In genomic region chr1:209844695-209845404, GRCh38 we compare ENCODE assay signal across 28 cellular contexts. TPM values are rescaled to one million over a fixed set of nuclear protein-coding genes. Genes with fewer than 3 reads are reported as not detected.
DNase-seq lines count a peak whose midpoint lies in the region; ATAC-seq, FAIRE-seq and TF ChIP-seq lines count a peak whose summit lies in the region.
"Had no signal": no experiment of that assay in that cellular context is flagged by ENCODE, and none has a peak within 500 bp of the region (broad histone marks: within the 10 kb centered on the region; RNA-seq: fewer than 3 reads in every experiment).

No MANE protein-coding gene starts in this region.

- H3K27ac ChIP-seq in HepG2 (ENCODE audit: extremely low read length, insufficient read depth, low read length), result no peak overlapping the region
- no peak overlapping the region for H3K27ac ChIP-seq in right lobe of liver
- no peak overlapping the region for H3K27ac ChIP-seq in esophagus muscularis mucosa (replicated peaks in 1 of 4)
- H3K27ac ChIP-seq: body of pancreas, C4-2B, heart left ventricle, parathyroid adenoma, SK-N-MC, suprapubic skin had no signal

- in situ Hi-C loops in HepG2 (cut with HindIII; ENCODE audit: extremely low pct_ligation_motif_present, low pct_unique_long_range_greater_than_20kb), result no loop called here

- no peaks in the 10 kb centered on the region for H4K20me1 ChIP-seq in HepG2 (ENCODE audit: insufficient read depth, low read length)

- no peak overlapping the region for H3K9ac ChIP-seq in HepG2 (ENCODE audit: insufficient read depth, low read depth, low read length)
- H3K9ac ChIP-seq: parathyroid adenoma had no signal

- no peak for TF ChIP-seq POLR2A in HepG2 (IDR thresholded peaks at IDR 0.05; ENCODE audit: insufficient read depth in 1 of 2, low read depth in 2 of 2, low read length in 2 of 2)
- no peak for TF ChIP-seq POLR2A in right lobe of liver (IDR thresholded peaks at IDR 0.05)
- TF ChIP-seq POLR2A in esophagus muscularis mucosa (IDR thresholded peaks at IDR 0.05; ENCODE audit: low read depth), result no peak

- no peak overlapping the region for H3K4me2 ChIP-seq in HepG2 (ENCODE audit: low read depth, low read length)

- no peak for TF ChIP-seq RAD21 in HepG2 (CRISPR knock-in tag; IDR thresholded peaks at IDR 0.05)

- CTCF ChIA-PET in HepG2 (lab: Yijun Ruan, JAX; ENCODE audit: low intra/inter-chr PET ratio, low total read pairs), result no interaction called here

- no peaks in the 10 kb centered on the region for H3K27me3 ChIP-seq in HepG2 (ENCODE audit: control insufficient read depth in 1 of 2, insufficient read depth in 2 of 2, low read length in 2 of 2)
- H3K27me3 ChIP-seq in right lobe of liver, result no peaks in the 10 kb centered on the region
- H3K27me3 ChIP-seq in esophagus muscularis mucosa, result no peaks in the 10 kb centered on the region
- H3K27me3 ChIP-seq: body of pancreas, heart left ventricle, suprapubic skin had no signal

- H3K27me3 Mint-ChIP-seq in activated T-cell treated with anti-CD3 and anti-CD28 coated beads, Interleukin-2, amount 50 U/mL, for 24 hours, result no peaks in the 10 kb centered on the region
- H3K27me3 Mint-ChIP-seq in stimulated activated naive CD8-positive, alpha-beta T cell treated with anti-CD3 and anti-CD28 coated beads, Interleukin-15, amount 100 ng/mL, for 72 hours, result no peaks in the 10 kb centered on the region
- H3K27me3 Mint-ChIP-seq: activated CD4-positive, alpha-beta T cell treated with anti-CD3 and anti-CD28 coated beads for 36 hours; activated naive CD8-positive, alpha-beta T cell treated with anti-CD3 and anti-CD28 coated beads, Interleukin-2, amount 10 ng/mL, durations not matched to agents 7 days and 5 days; stimulated activated memory B cell treated with anti-CD40 and anti-IgM and Interleukin-4, amounts not matched to agents 10 μg/mL and 1 μg/mL and 100 μg/mL, for 72 hours had no signal

- TF ChIP-seq EP300 in HepG2 (IDR thresholded peaks at IDR 0.05; ENCODE audit: low read depth in 2 of 2, low read length in 2 of 2) (no peak), HepG2 (CRISPR knock-in tag; IDR thresholded peaks at IDR 0.05; ENCODE audit: borderline replicate concordance) (no peak), esophagus muscularis mucosa (IDR thresholded peaks at IDR 0.05) (no peak)

- H3K27ac Mint-ChIP-seq in activated T-cell treated with anti-CD3 and anti-CD28 coated beads, Interleukin-2, amount 50 U/mL, for 24 hours, result no peak overlapping the region
- no peak overlapping the region for H3K27ac Mint-ChIP-seq in stimulated activated naive CD8-positive, alpha-beta T cell treated with anti-CD3 and anti-CD28 coated beads, Interleukin-15, amount 100 ng/mL, for 72 hours
- H3K27ac Mint-ChIP-seq: activated CD4-positive, alpha-beta T cell treated with anti-CD3 and anti-CD28 coated beads for 36 hours; activated CD8-positive, alpha-beta T cell treated with anti-CD3 and anti-CD28 coated beads, Interleukin-2, amount 10 ng/mL, durations not matched to agents 7 days and 5 days; activated naive CD8-positive, alpha-beta T cell treated with anti-CD3 and anti-CD28 coated beads, Interleukin-2, amount 10 ng/mL, durations not matched to agents 7 days and 5 days; stimulated activated memory B cell treated with anti-CD40 and anti-IgM and Interleukin-4, amounts not matched to agents 10 μg/mL and 1 μg/mL and 100 μg/mL, for 72 hours had no signal

- ATAC-seq in HepG2 (no peak), right lobe of liver (no peak), HG02885 (IDR thresholded peaks at IDR 0.05; ENCODE audit: poor library complexity, unreplicated experiment) (no peak)
- no peak for ATAC-seq in stimulated activated naive CD8-positive, alpha-beta T cell treated with anti-CD3 and anti-CD28 coated beads, Interleukin-15, amount 100 ng/mL, for 72 hours
- ATAC-seq: activated CD4-positive, alpha-beta T cell treated with anti-CD3 and anti-CD28 coated beads for 36 hours; activated CD8-positive, alpha-beta T cell treated with anti-CD3 and anti-CD28 coated beads, Interleukin-2, amount 10 ng/mL, durations not matched to agents 7 days and 5 days; body of pancreas; GM12878; stimulated activated memory B cell treated with anti-CD40 and anti-IgM and Interleukin-4, amounts not matched to agents 10 μg/mL and 1 μg/mL and 100 μg/mL, for 72 hours had no signal

- H3K36me3 Mint-ChIP-seq in activated T-cell treated with anti-CD3 and anti-CD28 coated beads, Interleukin-2, amount 50 U/mL, for 24 hours (ENCODE audit: low read depth), result peaks cover 96% of the 10 kb centered on the region

- H3K79me2 ChIP-seq in HepG2 (ENCODE audit: insufficient read depth, low read length), result no peaks in the 10 kb centered on the region
- H3K79me2 ChIP-seq: parathyroid adenoma had no signal

- TF ChIP-seq CTCF in HepG2 (CRISPR knock-in tag; IDR thresholded peaks at IDR 0.05), result no peak
- TF ChIP-seq CTCF in right lobe of liver (IDR thresholded peaks at IDR 0.05), result no peak
- TF ChIP-seq CTCF in esophagus muscularis mucosa (IDR thresholded peaks at IDR 0.05), result no peak

- no peak for DNase-seq in HepG2 (ENCODE audit: low spot score)
- DNase-seq in right lobe of liver, result no peak
- peak; percentile 52 for DNase-seq in NCI-H187 treated with DMSO at 0.1 percent for 48 hours (lab: John Stamatoyannopoulos, UW)
- DNase-seq in esophagus muscularis mucosa (ENCODE audit: extremely low spot score), result peak; percentile 50
- no peak for DNase-seq in activated T-cell treated with anti-CD3 and anti-CD28 coated beads, Interleukin-2, amount 50 U/mL, for 24 hours
- no peak for DNase-seq in stimulated activated naive CD8-positive, alpha-beta T cell treated with anti-CD3 and anti-CD28 coated beads, Interleukin-15, amount 100 ng/mL, for 72 hours
- no peak for DNase-seq in SW480 (ENCODE audit: low spot score)
- DNase-seq: activated CD4-positive, alpha-beta T cell treated with anti-CD3 and anti-CD28 coated beads for 36 hours; activated CD8-positive, alpha-beta T cell treated with anti-CD3 and anti-CD28 coated beads, Interleukin-2, amount 10 ng/mL, durations not matched to agents 7 days and 5 days; activated effector memory CD4-positive, alpha-beta T cell treated with anti-CD3 and anti-CD28 coated beads, Interleukin-2, amount 50 U/mL, for 16 hours; activated naive CD8-positive, alpha-beta T cell treated with anti-CD3 and anti-CD28 coated beads, Interleukin-2, amount 10 ng/mL, durations not matched to agents 7 days and 5 days; body of pancreas; foreskin fibroblast; heart left ventricle; Kasumi-1; NCI-H748 treated with DMSO at 0.1 percent for 48 hours; stimulated activated CD4-positive, alpha-beta T cell treated with anti-CD3 and anti-CD28 coated beads, Interleukin-4, amount 100 ng/mL, for 4 hours had no signal

- no peak overlapping the region for H3K4me3 Mint-ChIP-seq in activated T-cell treated with anti-CD3 and anti-CD28 coated beads, Interleukin-2, amount 50 U/mL, for 24 hours
- H3K4me3 Mint-ChIP-seq in stimulated activated naive CD8-positive, alpha-beta T cell treated with anti-CD3 and anti-CD28 coated beads, Interleukin-15, amount 100 ng/mL, for 72 hours, result no peak overlapping the region
- H3K4me3 Mint-ChIP-seq: activated CD4-positive, alpha-beta T cell treated with anti-CD3 and anti-CD28 coated beads for 36 hours; activated CD8-positive, alpha-beta T cell treated with anti-CD3 and anti-CD28 coated beads, Interleukin-2, amount 10 ng/mL, durations not matched to agents 7 days and 5 days; activated naive CD8-positive, alpha-beta T cell treated with anti-CD3 and anti-CD28 coated beads, Interleukin-2, amount 10 ng/mL, durations not matched to agents 7 days and 5 days; neural crest cell; stimulated activated memory B cell treated with anti-CD40 and anti-IgM and Interleukin-4, amounts not matched to agents 10 μg/mL and 1 μg/mL and 100 μg/mL, for 72 hours had no signal

- H3K4me3 ChIP-seq in HepG2 (replicated peaks in 1 of 3; ENCODE audit: insufficient read depth in 1 of 3, low read depth in 2 of 3, low read length in 3 of 3) (no peak overlapping the region), right lobe of liver (no peak overlapping the region), esophagus muscularis mucosa (no peak overlapping the region)
- H3K4me3 ChIP-seq: body of pancreas, GM12878, heart left ventricle, SK-N-MC, suprapubic skin had no signal

- POLR2A ChIA-PET in HepG2 (lab: Yijun Ruan, JAX), result no interaction called here

- no TSS peak for BruUV-seq in HepG2 (replicated peaks; lab: Mats Ljungman, UMichigan)

- H3K36me3 ChIP-seq in HepG2 (replicated peaks in 1 of 2; ENCODE audit: control insufficient read depth in 1 of 2, insufficient read depth in 2 of 2, low read length in 2 of 2) (peaks cover 23 to 74% of the 10 kb centered on the region in 2 experiments), right lobe of liver (peaks cover 0 to 59% (median 21%) of the 10 kb centered on the region in 4 donors), esophagus muscularis mucosa (peaks cover 45 to 97% (median 67%) of the 10 kb centered on the region in 4 donors)

- no peak overlapping the region for H2AFZ ChIP-seq in HepG2 (ENCODE audit: low read length)
- H2AFZ ChIP-seq: parathyroid adenoma had no signal

- H3K4me1 Mint-ChIP-seq in activated T-cell treated with anti-CD3 and anti-CD28 coated beads, Interleukin-2, amount 50 U/mL, for 24 hours (ENCODE audit: low read depth), result peaks cover 18% of the 10 kb centered on the region
- peaks cover 23% of the 10 kb centered on the region for H3K4me1 Mint-ChIP-seq in stimulated activated naive CD8-positive, alpha-beta T cell treated with anti-CD3 and anti-CD28 coated beads, Interleukin-15, amount 100 ng/mL, for 72 hours
- H3K4me1 Mint-ChIP-seq: neural crest cell had no signal

- no peaks in the 10 kb centered on the region for H3K9me3 Mint-ChIP-seq in activated T-cell treated with anti-CD3 and anti-CD28 coated beads, Interleukin-2, amount 50 U/mL, for 24 hours
- no peaks in the 10 kb centered on the region for H3K9me3 Mint-ChIP-seq in stimulated activated naive CD8-positive, alpha-beta T cell treated with anti-CD3 and anti-CD28 coated beads, Interleukin-15, amount 100 ng/mL, for 72 hours
- H3K9me3 Mint-ChIP-seq: activated naive CD8-positive, alpha-beta T cell treated with anti-CD3 and anti-CD28 coated beads, Interleukin-2, amount 10 ng/mL, durations not matched to agents 7 days and 5 days; neural crest cell; stimulated activated memory B cell treated with anti-CD40 and anti-IgM and Interleukin-4, amounts not matched to agents 10 μg/mL and 1 μg/mL and 100 μg/mL, for 72 hours had no signal

- H3K4me1 ChIP-seq in HepG2 (ENCODE audit: insufficient read depth, low read length) (no peaks in the 10 kb centered on the region), right lobe of liver (peaks cover 0 to 2% (median 0%) of the 10 kb centered on the region in 4 donors), esophagus muscularis mucosa (peaks cover 0 to 12% (median 0%) of the 10 kb centered on the region in 4 donors)
- H3K4me1 ChIP-seq: body of pancreas, parathyroid adenoma had no signal

- no peak for FAIRE-seq in HepG2 (lab: Jason Lieb, UNC)
- FAIRE-seq: endothelial cell of umbilical vein, GM12878 had no signal

- intact Hi-C loops in HepG2 (cut with micrococcal nuclease; ENCODE audit: unreplicated experiment) (no loop called here), right lobe of liver (cut with DNase I) (no loop called here), esophagus muscularis mucosa (cut with DNase I) (no loop called here)

- H3K9me3 ChIP-seq in HepG2 (ENCODE audit: low read length), result no peaks in the 10 kb centered on the region
- no peaks in the 10 kb centered on the region for H3K9me3 ChIP-seq in right lobe of liver
- H3K9me3 ChIP-seq in esophagus muscularis mucosa, result no peaks in the 10 kb centered on the region
- H3K9me3 ChIP-seq: body of pancreas, heart left ventricle, suprapubic skin had no signal

- WGBS in HepG2 (ENCODE audit: low lambda C conversion rate), result 94% methylated on average over 6 of the region's 6 CpGs
- 80% methylated on average over 6 of the region's 6 CpGs for WGBS in right lobe of liver (ENCODE audit: insufficient coverage, low coverage, low lambda C conversion rate, missing lambda C conversion rate)
- 77% methylated on average over 6 of the region's 6 CpGs for WGBS in esophagus muscularis mucosa

RNA-seq across cellular contexts. Expression of gene UTP25, which starts 17.1 kb away (rescaled TPM):
- total RNA-seq in HepG2 (2016; rRNA removed; fragmentation: Illumina TruSeq; extraction: Trizol) (5.7 and 6.6 TPM in 2 replicates), right lobe of liver (1 to 10 TPM; 4.6 to 10.0 (median 6.4) TPM), esophagus muscularis mucosa (1 to 10 TPM; 3.7 to 8.0 (median 7.3) TPM)
- total RNA-seq in HepG2 (2016; cell fraction: cytosol; rRNA removed; fragmentation: Illumina TruSeq; extraction: Trizol; ENCODE audit: low read depth), result 0.53 and 0.81 TPM in 2 replicates
- 5.6 and 6.7 TPM in 2 replicates for total RNA-seq in HepG2 (2016; cell fraction: insoluble cytoplasmic fraction; rRNA removed; fragmentation: Illumina TruSeq; extraction: Trizol)
- total RNA-seq in HepG2 (2016; cell fraction: membrane; rRNA removed; fragmentation: Illumina TruSeq; extraction: Trizol), result 1.3 and 1.5 TPM in 2 replicates
- total RNA-seq in HepG2 (2016; cell fraction: nucleus; rRNA removed; fragmentation: Illumina TruSeq; extraction: Trizol), result 8.4 and 8.5 TPM in 2 replicates
- 4.4 and 4.8 TPM in 2 replicates for polyA plus RNA-seq in HepG2 (2011; rRNA removed)
- polyA plus RNA-seq in HepG2 (2011; cell fraction: cytosol; rRNA removed), result 2.2 and 3.6 TPM in 2 replicates
- polyA plus RNA-seq in HepG2 (2011; cell fraction: nucleus; rRNA removed), result 4.4 and 4.6 TPM in 2 replicates
- 3.8 and 4.2 TPM in 2 replicates for polyA plus RNA-seq in HepG2 (2012)
- 0.15 and 0.20 TPM in 2 replicates for polyA plus RNA-seq in HepG2 (2016; cell fraction: cytosol; fragmentation: Illumina TruSeq; extraction: Trizol; ENCODE audit: low read depth)
- 5.4 and 5.9 TPM in 2 replicates for polyA plus RNA-seq in HepG2 (2016; cell fraction: insoluble cytoplasmic fraction; fragmentation: Illumina TruSeq; extraction: Trizol; ENCODE audit: low read depth)
- 0.49 and 0.59 TPM in 2 replicates for polyA plus RNA-seq in HepG2 (2016; cell fraction: membrane; fragmentation: Illumina TruSeq; extraction: Trizol; ENCODE audit: low read depth)
- polyA plus RNA-seq in HepG2 (2016; cell fraction: nucleus; fragmentation: Illumina TruSeq; extraction: Trizol; ENCODE audit: insufficient read depth, low read depth), result 4.6 and 5.1 TPM in 2 replicates
- 7.4 and 25.4 TPM in 2 replicates for polyA minus RNA-seq in HepG2 (2011; rRNA and poly(A)+ RNA removed; ENCODE audit: low replicate concordance)
- 2.7 and 4.1 TPM in 2 replicates for polyA minus RNA-seq in HepG2 (2011; cell fraction: cytosol; rRNA and poly(A)+ RNA removed)
- polyA minus RNA-seq in HepG2 (2011; cell fraction: nucleus; rRNA and poly(A)+ RNA removed), result 24.7 and 28.3 TPM in 2 replicates

RNA-seq across cellular contexts. Expression of gene IRF6, which starts 38.9 kb away (rescaled TPM):
- 0.02 TPM in 1 of 2 replicates, not detected in the other for total RNA-seq in HepG2 (2016; rRNA removed; fragmentation: Illumina TruSeq; extraction: Trizol)
- total RNA-seq in HepG2 (2016; cell fraction: cytosol; rRNA removed; fragmentation: Illumina TruSeq; extraction: Trizol; ENCODE audit: low read depth), result not detected in 2 replicates
- not detected in 2 replicates for total RNA-seq in HepG2 (2016; cell fraction: insoluble cytoplasmic fraction; rRNA removed; fragmentation: Illumina TruSeq; extraction: Trizol)
- not detected in 2 replicates for total RNA-seq in HepG2 (2016; cell fraction: membrane; rRNA removed; fragmentation: Illumina TruSeq; extraction: Trizol)
- not detected in 2 replicates for total RNA-seq in HepG2 (2016; cell fraction: nucleus; rRNA removed; fragmentation: Illumina TruSeq; extraction: Trizol)
- polyA plus RNA-seq in HepG2 (2011; rRNA removed), result 0.05 TPM in 1 of 2 replicates, not detected in the other
- 0.01 and 0.05 TPM in 2 replicates for polyA plus RNA-seq in HepG2 (2011; cell fraction: cytosol; rRNA removed)
- polyA plus RNA-seq in HepG2 (2011; cell fraction: nucleus; rRNA removed), result not detected in 2 replicates
- not detected in 2 replicates for polyA plus RNA-seq in HepG2 (2012)
- not detected in 2 replicates for polyA plus RNA-seq in HepG2 (2016; cell fraction: cytosol; fragmentation: Illumina TruSeq; extraction: Trizol; ENCODE audit: low read depth)
- polyA plus RNA-seq in HepG2 (2016; cell fraction: insoluble cytoplasmic fraction; fragmentation: Illumina TruSeq; extraction: Trizol; ENCODE audit: low read depth), result not detected in 2 replicates
- not detected in 2 replicates for polyA plus RNA-seq in HepG2 (2016; cell fraction: membrane; fragmentation: Illumina TruSeq; extraction: Trizol; ENCODE audit: low read depth)
- not detected in 2 replicates for polyA plus RNA-seq in HepG2 (2016; cell fraction: nucleus; fragmentation: Illumina TruSeq; extraction: Trizol; ENCODE audit: insufficient read depth, low read depth)
- polyA minus RNA-seq in HepG2 (2011; rRNA and poly(A)+ RNA removed; ENCODE audit: low replicate concordance), result 0.70 TPM in 1 of 2 replicates, not detected in the other
- polyA minus RNA-seq in HepG2 (2011; cell fraction: cytosol; rRNA and poly(A)+ RNA removed), result not detected in 2 replicates
- polyA minus RNA-seq in HepG2 (2011; cell fraction: nucleus; rRNA and poly(A)+ RNA removed), result not detected in 2 replicates
- 10 to 100 TPM; 24.9 to 33.9 (median 28.9) TPM for total RNA-seq in right lobe of liver
- 1 to 10 TPM in 1 of 4 donors, under 1 TPM in 3; 0.46 to 1.2 (median 0.75) TPM for total RNA-seq in esophagus muscularis mucosa
- total RNA-seq: Daoy; T-helper 2 cell treated with Interferon-gamma antibody and Interleukin-4, amounts not matched to agents 100 ng/mL and 5 ng/mL, for 36 hours had no signal

Comparison
In these comparisons a context has a peak if more than half of its experiments do, and no peak if none do; other contexts are left out.
1. RNA of gene IRF6, which starts 38.9 kb away (total RNA-seq): 24.9 to 33.9 TPM in right lobe of liver; 0.46 to 1.2 TPM in esophagus muscularis mucosa and 0.02 TPM in HepG2; every median in the first group is over 10 times any median in the second.
2. DNase-seq: peak in NCI-H187 treated with DMSO at 0.1 percent for 48 hours (single experiment) and esophagus muscularis mucosa (single experiment); none in HepG2 (single experiment), right lobe of liver (0 of 3), activated T-cell treated with anti-CD3 and anti-CD28 coated beads, Interleukin-2, amount 50 U/mL, for 24 hours (single experiment), stimulated activated naive CD8-positive, alpha-beta T cell treated with anti-CD3 and anti-CD28 coated beads, Interleukin-15, amount 100 ng/mL, for 72 hours (0 of 2) and SW480 (single experiment).